16 cellular contexts compared by ENCODE assay signal in the genomic region with DNA sequence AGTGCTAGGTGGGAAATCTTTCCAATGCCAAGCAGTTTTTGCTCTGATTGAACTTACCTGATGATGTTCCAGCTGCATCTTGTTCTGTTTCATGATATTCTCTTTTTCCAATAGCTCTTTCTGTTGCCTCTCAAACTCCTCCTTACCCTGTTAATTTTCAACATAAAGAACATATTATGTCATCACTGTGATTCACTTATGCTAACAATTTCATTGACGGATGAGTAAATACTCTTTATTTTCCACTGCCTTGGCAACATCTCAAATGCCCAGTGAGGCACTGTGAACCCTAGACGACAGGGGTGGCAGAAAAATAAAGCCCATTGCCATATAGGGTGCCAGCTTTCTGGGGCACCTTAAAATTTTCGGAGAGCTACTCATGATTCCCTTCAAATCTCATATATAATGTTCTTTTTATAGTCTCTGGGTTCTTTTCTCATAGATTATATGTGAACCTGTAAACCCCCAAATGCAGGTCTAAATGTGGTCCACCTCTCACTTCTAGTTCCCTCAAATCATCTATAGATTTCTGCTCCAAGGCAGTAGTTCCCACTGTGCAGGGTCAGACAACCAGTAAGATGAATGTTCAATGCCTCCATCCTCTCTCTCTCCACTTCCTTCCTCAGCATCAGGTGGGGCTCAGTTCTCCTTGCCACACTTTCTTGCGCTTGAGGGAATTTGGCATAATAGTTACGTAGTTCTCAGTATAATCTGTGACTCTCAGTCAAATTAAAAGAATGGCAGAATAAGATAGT. TPM values are rescaled to one million over a fixed set of nuclear protein-coding genes. Genes with fewer than 3 reads are reported as not detected.
A peak's percentile ranks its signal among the peaks of the same experiment; 100 is the strongest.
DNase-seq lines count a peak whose midpoint lies in the region; ATAC-seq and TF ChIP-seq lines count a peak whose summit lies in the region.
"Had no signal": no experiment of that assay in that cellular context is flagged by ENCODE, and none has a peak within 500 bp of the region (broad histone marks: within the 10 kb centered on the region; RNA-seq: fewer than 3 reads in every experiment).

No MANE protein-coding gene starts in this region.

- peak overlapping the region; percentile 6 to 46 for H3K27ac Mint-ChIP-seq in natural killer cell treated with Interleukin-12 subunit alpha and Interleukin-12 subunit beta and Interleukin-15 and Interleukin-18, amount 100 ng/mL, for 72 hours
- H3K27ac Mint-ChIP-seq: activated T-helper 2 cell treated with anti-CD3 and anti-CD28 coated beads, Interferon-gamma antibody, Interleukin-2, Interleukin-4, amounts not matched to agents 10 μg/mL and 5 μg/mL and 100 μg/mL, durations not matched to agents 14 hours and 24 hours and 36 hours had no signal

- H3K4me2 ChIP-seq in PC-3 (ENCODE audit: low read length): peak overlapping the region; percentile 58

- no peaks in the 10 kb centered on the region for H4K20me1 ChIP-seq in PC-3 (ENCODE audit: low read length)

- H3K27me3 ChIP-seq in PC-3 (ENCODE audit: low read length) (no peaks in the 10 kb centered on the region), BE2C (no peaks in the 10 kb centered on the region)
- H3K27me3 ChIP-seq: SJCRH30, tibial artery had no signal

- intact Hi-C loops in PC-3 (cut with micrococcal nuclease): loop anchor here (1.0 kb wide), 1 partner anchor 19 kb away; no protein-coding TSS in a partner anchor

- no peaks in the 10 kb centered on the region for H3K27me3 Mint-ChIP-seq in natural killer cell treated with Interleukin-12 subunit alpha and Interleukin-12 subunit beta and Interleukin-15 and Interleukin-18, amount 100 ng/mL, for 72 hours

- peak overlapping the region; percentile 18 for H3K9ac ChIP-seq in PC-3 (ENCODE audit: low read length)

- peak; percentile 94 for ATAC-seq in PC-3
- ATAC-seq in natural killer cell treated with Interleukin-12 subunit alpha and Interleukin-12 subunit beta and Interleukin-15 and Interleukin-18, amount 100 ng/mL, for 72 hours: no peak
- ATAC-seq in HG03521 (IDR thresholded peaks at IDR 0.05; ENCODE audit: unreplicated experiment): no peak

- no peak overlapping the region for H2AFZ ChIP-seq in PC-3 (ENCODE audit: low read length)

- H3K36me3 Mint-ChIP-seq in natural killer cell treated with Interleukin-12 subunit alpha and Interleukin-12 subunit beta and Interleukin-15 and Interleukin-18, amount 100 ng/mL, for 72 hours: peaks cover 55% of the 10 kb centered on the region

- no peak overlapping the region for H3K4me3 Mint-ChIP-seq in natural killer cell treated with Interleukin-12 subunit alpha and Interleukin-12 subunit beta and Interleukin-15 and Interleukin-18, amount 100 ng/mL, for 72 hours

- H3K79me2 ChIP-seq in PC-3 (ENCODE audit: low read length): no peaks in the 10 kb centered on the region

- H3K36me3 ChIP-seq in PC-3 (ENCODE audit: low read depth, low read length) (peaks cover 40% of the 10 kb centered on the region), BE2C (no peaks in the 10 kb centered on the region)
- H3K36me3 ChIP-seq: SJCRH30 had no signal

- no peaks in the 10 kb centered on the region for H3K9me3 Mint-ChIP-seq in natural killer cell treated with Interleukin-12 subunit alpha and Interleukin-12 subunit beta and Interleukin-15 and Interleukin-18, amount 100 ng/mL, for 72 hours
- H3K9me3 Mint-ChIP-seq: activated T-helper 2 cell treated with anti-CD3 and anti-CD28 coated beads, Interferon-gamma antibody, Interleukin-2, Interleukin-4, amounts not matched to agents 10 μg/mL and 5 μg/mL and 100 μg/mL, durations not matched to agents 14 hours and 24 hours and 36 hours had no signal

- peaks cover 17% of the 10 kb centered on the region for H3K4me1 ChIP-seq in PC-3 (ENCODE audit: insufficient read depth, low read length)
- H3K4me1 ChIP-seq in BE2C: no peaks in the 10 kb centered on the region
- H3K4me1 ChIP-seq: SJCRH30, tibial artery had no signal

- TF ChIP-seq CTCF in PC-3 (conservative IDR thresholded peaks at IDR 0.05; ENCODE audit: low read depth, low read length) (no peak), epithelial cell of esophagus (IDR thresholded peaks at IDR 0.05; ENCODE audit: insufficient read depth, low read depth, low read length, missing control alignments) (no peak), BE2C (IDR thresholded peaks at IDR 0.05; ENCODE audit: low read depth, low read length) (no peak)

- CTCF ChIA-PET in PC-3 (lab: Charles Lee): interaction anchor here (0.7 kb wide), 1 partner anchor 14 kb away, joined by 5 read pairs; no protein-coding TSS in a partner anchor

- H3K9me3 ChIP-seq in PC-3 (ENCODE audit: low read length) (no peaks in the 10 kb centered on the region), BE2C (no peaks in the 10 kb centered on the region)
- H3K9me3 ChIP-seq: SJCRH30, tibial artery had no signal

- 0 out of 2 replicates have a peak overlapping the region, but pooled peaks have one; percentile 11 for H3K4me3 ChIP-seq in PC-3 (ENCODE audit: low read length)
- H3K4me3 ChIP-seq in epithelial cell of esophagus (ENCODE audit: low read length): no peak overlapping the region
- no peak overlapping the region for H3K4me3 ChIP-seq in BE2C (ENCODE audit: low read depth, low read length)
- H3K4me3 ChIP-seq: SJCRH30, tibial artery had no signal

- H3K27ac ChIP-seq in PC-3 (ENCODE audit: low read length): peak overlapping the region; percentile 66
- H3K27ac ChIP-seq: SJCRH30, tibial artery had no signal

- peaks cover 15 to 16% of the 10 kb centered on the region in 2 donors for H3K4me1 Mint-ChIP-seq in natural killer cell treated with Interleukin-12 subunit alpha and Interleukin-12 subunit beta and Interleukin-15 and Interleukin-18, amount 100 ng/mL, for 72 hours (ENCODE audit: low read depth in 2 of 2)

- H3F3A ChIP-seq in PC-3 (ENCODE audit: low read length, unreplicated experiment): no peaks in the 10 kb centered on the region

- POLR2A ChIA-PET in PC-3 (lab: Charles Lee; ENCODE audit: unreplicated experiment): interaction anchor here (0.5 to 1.0 kb wide), 4 partner anchors 14 to 1338 kb away, joined by 3 to 7 read pairs (median 4); a partner anchor contains a TSS

- BruUV-seq in PC-3 (replicated peaks; lab: Mats Ljungman, UMichigan): TSS peak; percentile 35

- no peaks in the 10 kb centered on the region for H3K9me2 ChIP-seq in PC-3 (replicated peaks; ENCODE audit: low read length)

- peak; percentile 10 for DNase-seq in COLO668 (lab: John Stamatoyannopoulos, UW; ENCODE audit: unreplicated experiment)
- DNase-seq in PC-3: peak; percentile 92
- peak; percentile 72 for DNase-seq in epithelial cell of esophagus (ENCODE audit: low read depth)
- no peak for DNase-seq in natural killer cell treated with Interleukin-12 subunit alpha and Interleukin-12 subunit beta and Interleukin-15 and Interleukin-18, amount 100 ng/mL, for 72 hours (ENCODE audit: low spot score)
- DNase-seq in NCI-H1105 (lab: John Stamatoyannopoulos, UW): no peak
- DNase-seq in putamen (ENCODE audit: low spot score): no peak
- no peak for DNase-seq in BE2C
- DNase-seq: C1 segment of cervical spinal cord, H7, KG1, NCI-H2171, posterior cingulate gyrus, SJCRH30, tibial artery had no signal

RNA-seq across cellular contexts. Expression of a gene that starts 44.1 kb away (rescaled TPM):
- total RNA-seq in PC-3 (2014; rRNA removed): 12.1 and 13.9 TPM in 2 replicates
- total RNA-seq in natural killer cell treated with Interleukin-12 subunit alpha and Interleukin-12 subunit beta and Interleukin-15 and Interleukin-18, amount 100 ng/mL, for 72 hours: 10 to 100 TPM; 59.9 to 81.3 TPM
- polyA plus RNA-seq in BE2C (2012; ENCODE audit: insufficient read depth, insufficient read length, low read depth): 0.17 TPM

Comparison
In these comparisons a context has a peak if more than half of its experiments do, and no peak if none do; other contexts are left out.
1. DNase-seq: peak in COLO668 (single experiment), PC-3 (single experiment) and epithelial cell of esophagus (single experiment); none in natural killer cell treated with Interleukin-12 subunit alpha and Interleukin-12 subunit beta and Interleukin-15 and Interleukin-18, amount 100 ng/mL, for 72 hours (single experiment), NCI-H1105 (single experiment), putamen (single experiment) and BE2C (single experiment).